ENCODE assay signal across 8 cellular contexts in the genomic region with DNA sequence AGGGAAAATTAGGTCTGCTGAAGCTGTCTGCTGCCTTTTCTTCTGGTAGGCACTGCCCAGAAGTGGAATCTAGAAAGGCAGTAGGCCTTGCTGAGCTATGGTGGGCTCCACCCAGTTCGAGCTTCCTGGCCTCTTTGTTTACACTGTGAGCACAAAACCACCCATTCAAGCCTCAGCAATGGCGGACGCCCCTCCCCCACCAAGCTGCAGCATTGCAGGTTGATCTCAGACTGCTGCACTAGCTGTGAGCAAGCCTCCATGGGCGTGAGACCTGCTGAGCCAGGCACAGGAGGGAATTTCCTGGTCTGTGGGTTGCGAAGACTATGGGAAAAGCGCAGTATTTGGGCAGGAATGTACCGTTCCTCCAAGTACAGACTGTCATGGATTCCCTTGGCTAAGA. TPM values are rescaled to one million over a fixed set of nuclear protein-coding genes. Genes with fewer than 3 reads are reported as not detected.
DNase-seq lines count a peak whose midpoint lies in the region; ATAC-seq lines count a peak whose summit lies in the region.

No MANE protein-coding gene starts in this region.

- no peak overlapping the region for H3K27ac Mint-ChIP-seq in activated T-cell treated with anti-CD3 and anti-CD28 coated beads, Interleukin-2, amount 50 U/mL, for 72 hours

- peak; percentile 47 for DNase-seq in NCI-H748 (lab: John Stamatoyannopoulos, UW; ENCODE audit: unreplicated experiment)
- DNase-seq in NCI-H748 treated with DMSO at 0.1 percent for 48 hours (lab: John Stamatoyannopoulos, UW) = no peak
- DNase-seq in activated T-cell treated with anti-CD3 and anti-CD28 coated beads, Interleukin-2, amount 50 U/mL, for 72 hours = peak; percentile 12 to 33
- peak in 33 of 42 donors; percentile 18 to 80 (median 52) for DNase-seq in head of caudate nucleus
- peak; percentile 22 for DNase-seq in stimulated activated CD8-positive, alpha-beta memory T cell treated with anti-CD3 and anti-CD28 coated beads, Interleukin-4, amount 100 ng/mL, for 24 hours (ENCODE audit: low read depth)
- DNase-seq in DMS114 treated with DMSO at 0.1 percent for 48 hours (lab: John Stamatoyannopoulos, UW; ENCODE audit: unreplicated experiment) = no peak

- H3K27me3 Mint-ChIP-seq in activated T-cell treated with anti-CD3 and anti-CD28 coated beads, Interleukin-2, amount 50 U/mL, for 72 hours (ENCODE audit: low read depth) = no peaks in the 10 kb centered on the region

- H3K4me3 Mint-ChIP-seq in activated T-cell treated with anti-CD3 and anti-CD28 coated beads, Interleukin-2, amount 50 U/mL, for 72 hours = no peak overlapping the region

- no peak for ATAC-seq in activated T-cell treated with anti-CD3 and anti-CD28 coated beads, Interleukin-2, amount 50 U/mL, for 72 hours (replicated peaks in 1 of 2)
- no peak for ATAC-seq in GM21367 (IDR thresholded peaks at IDR 0.05; ENCODE audit: unreplicated experiment)
- ATAC-seq in HG03095 (IDR thresholded peaks at IDR 0.05; ENCODE audit: unreplicated experiment) = no peak

- H3K36me3 Mint-ChIP-seq in activated T-cell treated with anti-CD3 and anti-CD28 coated beads, Interleukin-2, amount 50 U/mL, for 72 hours (ENCODE audit: insufficient read depth in 2 of 2) = peaks cover 9 to 16% of the 10 kb centered on the region in 2 donors

- peaks cover 2 to 6% of the 10 kb centered on the region in 2 donors for H3K9me3 Mint-ChIP-seq in activated T-cell treated with anti-CD3 and anti-CD28 coated beads, Interleukin-2, amount 50 U/mL, for 72 hours

- intact Hi-C loops in head of caudate nucleus (cut with DNase I) = no loop called here

- H3K4me1 Mint-ChIP-seq in activated T-cell treated with anti-CD3 and anti-CD28 coated beads, Interleukin-2, amount 50 U/mL, for 72 hours (ENCODE audit: low read depth) = peaks cover 37% of the 10 kb centered on the region

RNA-seq across cellular contexts. Expression of a gene that starts 18.5 kb away (rescaled TPM):
- 10 to 100 TPM; 52.3 to 58.2 TPM for total RNA-seq in activated T-cell treated with anti-CD3 and anti-CD28 coated beads, Interleukin-2, amount 50 U/mL, for 72 hours

Comparison
In these comparisons a context has a peak if more than half of its experiments do, and no peak if none do; other contexts are left out.
1. DNase-seq: peak in NCI-H748 (single experiment), activated T-cell treated with anti-CD3 and anti-CD28 coated beads, Interleukin-2, amount 50 U/mL, for 72 hours (2 of 2), head of caudate nucleus (33 of 42) and stimulated activated CD8-positive, alpha-beta memory T cell treated with anti-CD3 and anti-CD28 coated beads, Interleukin-4, amount 100 ng/mL, for 24 hours (single experiment); none in NCI-H748 treated with DMSO at 0.1 percent for 48 hours (single experiment) and DMS114 treated with DMSO at 0.1 percent for 48 hours (single experiment).